ENCODE assay signal across 7 cellular contexts in genomic region chr4:14575919-14576318, GRCh38.
"Had no signal": no experiment of that assay in that cellular context is flagged by ENCODE, and none has a peak within 500 bp of the region (broad histone marks: within the 10 kb centered on the region; RNA-seq: fewer than 3 reads in every experiment).

No MANE protein-coding gene starts in this region.

- H3K4me2 ChIP-seq: KMS-11 had no signal

- H3K27ac ChIP-seq: HL-60, KMS-11 had no signal

- FAIRE-seq: HTR-8/SVneo had no signal

- H3K9ac ChIP-seq: KMS-11 had no signal

- DNase-seq: IMR-90, Karpas-422, KBM-7, KG1 had no signal
